Comparison of ENCODE assay signal across 9 cellular contexts in the genomic region with DNA sequence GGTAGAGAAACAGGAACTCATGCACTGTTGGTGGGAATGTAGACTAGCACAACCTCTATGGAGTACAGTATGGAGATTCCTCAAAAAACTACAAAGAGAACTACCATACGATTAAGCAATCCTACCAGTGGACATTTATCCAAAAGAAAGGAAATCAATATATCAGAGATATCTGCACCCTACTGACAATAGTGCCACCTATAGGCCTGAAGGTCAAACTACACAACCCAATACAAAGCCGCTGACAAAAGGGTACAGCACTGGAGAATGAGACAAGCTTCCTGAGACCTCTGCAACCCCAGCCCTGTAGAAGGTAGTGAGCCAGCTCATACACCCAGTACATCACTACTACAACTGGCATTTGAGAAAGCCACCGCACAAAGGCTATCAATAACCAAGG.
DNase-seq lines count a peak whose midpoint lies in the region; ATAC-seq and TF ChIP-seq lines count a peak whose summit lies in the region.
"Had no signal": no experiment of that assay in that cellular context is flagged by ENCODE, and none has a peak within 500 bp of the region (broad histone marks: within the 10 kb centered on the region; RNA-seq: fewer than 3 reads in every experiment).

No MANE protein-coding gene starts in this region.

- no peak overlapping the region for H3K4ac ChIP-seq in mesendoderm (ENCODE audit: low read depth, low read length)

- H3K27me3 ChIP-seq in DND-41 (ENCODE audit: insufficient read depth, low read length, poor library complexity) = no peaks in the 10 kb centered on the region
- no peaks in the 10 kb centered on the region for H3K27me3 ChIP-seq in mesendoderm (ENCODE audit: insufficient read depth, low read length, poor library complexity)
- H3K27me3 ChIP-seq in body of pancreas = no peaks in the 10 kb centered on the region

- ATAC-seq in DND-41 (ENCODE audit: insufficient read depth, low read depth) (no peak), HG03097 (IDR thresholded peaks at IDR 0.05; ENCODE audit: low FRiP score, unreplicated experiment) (no peak), body of pancreas (no peak)

- intact Hi-C loops in body of pancreas (cut with DNase I) = no loop called here

- no peak overlapping the region for H3K56ac ChIP-seq in mesendoderm (ENCODE audit: low read length)

- no peak overlapping the region for H3K27ac ChIP-seq in DND-41 (ENCODE audit: low read length)
- H3K27ac ChIP-seq in mesendoderm (ENCODE audit: low read depth, low read length) = no peak overlapping the region
- H3K27ac ChIP-seq in body of pancreas = no peak overlapping the region

- H4K8ac ChIP-seq in mesendoderm (ENCODE audit: low read depth, low read length) = no peak overlapping the region

- CTCF ChIA-PET in activated CD4-positive, alpha-beta memory T cell treated with anti-CD3 and anti-CD28 coated beads, Interleukin-2, amount 10 ng/mL, durations not matched to agents 7 days and 5 days (lab: Charles Lee) = interaction anchor here (0.8 to 1.2 kb wide), 3 partner anchors 10 to 29 kb away, joined by 3 read pairs; no protein-coding TSS in a partner anchor

- no peak overlapping the region for H3K18ac ChIP-seq in mesendoderm (ENCODE audit: low read length)

- no peak overlapping the region for H4K5ac ChIP-seq in mesendoderm (ENCODE audit: low read length)

- POLR2A ChIA-PET in activated CD4-positive, alpha-beta memory T cell treated with anti-CD3 and anti-CD28 coated beads, Interleukin-2, amount 10 ng/mL, durations not matched to agents 7 days and 5 days (lab: Charles Lee) = no interaction called here

- in situ Hi-C loops in astrocyte of the cerebellum (cut with HindIII; ENCODE audit: low sequenced_read_pairs) = no loop called here

- H3K27me3 Mint-ChIP-seq in activated CD4-positive, alpha-beta memory T cell treated with anti-CD3 and anti-CD28 coated beads, Interleukin-2, amount 10 ng/mL, durations not matched to agents 7 days and 5 days = peaks cover 16% of the 10 kb centered on the region

- H2BK120ac ChIP-seq in mesendoderm (ENCODE audit: low read depth, low read length) = no peak overlapping the region

- H3K79me1 ChIP-seq in mesendoderm (ENCODE audit: low read length) = no peaks in the 10 kb centered on the region

- TF ChIP-seq POLR2A in body of pancreas (IDR thresholded peaks at IDR 0.05) = no peak

- no peak overlapping the region for H2AFZ ChIP-seq in DND-41 (ENCODE audit: low read depth, low read length)

- TF ChIP-seq CTCF in DND-41 (IDR thresholded peaks at IDR 0.05; ENCODE audit: borderline replicate concordance, extremely low read depth, low read length, poor library complexity, severe bottlenecking) = peak; percentile 65
- TF ChIP-seq CTCF in HFF-Myc (IDR thresholded peaks at IDR 0.05; ENCODE audit: low read depth, low read length, missing control alignments) = peak; percentile 65
- TF ChIP-seq CTCF in astrocyte of the cerebellum (IDR thresholded peaks at IDR 0.05; ENCODE audit: low read depth, low read length, missing control alignments) = peak; percentile 53
- TF ChIP-seq CTCF in body of pancreas (IDR thresholded peaks at IDR 0.05) = no peak

- H3K4me3 Mint-ChIP-seq in activated CD4-positive, alpha-beta memory T cell treated with anti-CD3 and anti-CD28 coated beads, Interleukin-2, amount 10 ng/mL, durations not matched to agents 7 days and 5 days = no peak overlapping the region

- no peak overlapping the region for H3K4me2 ChIP-seq in DND-41 (ENCODE audit: insufficient read depth, low read length)
- no peak overlapping the region for H3K4me2 ChIP-seq in mesendoderm (ENCODE audit: low read length)

- no peak overlapping the region for H3K9ac ChIP-seq in DND-41 (ENCODE audit: low read depth, low read length)
- no peak overlapping the region for H3K9ac ChIP-seq in mesendoderm (ENCODE audit: low read length)

- H3K23ac ChIP-seq in mesendoderm (ENCODE audit: low read length) = no peak overlapping the region

- peaks cover 7% of the 10 kb centered on the region for H3K9me3 Mint-ChIP-seq in activated CD4-positive, alpha-beta memory T cell treated with anti-CD3 and anti-CD28 coated beads, Interleukin-2, amount 10 ng/mL, durations not matched to agents 7 days and 5 days

- no peak overlapping the region for H2AK5ac ChIP-seq in mesendoderm (ENCODE audit: low read length)

- no CpG with 5 or more reads among the region's 3 CpGs for WGBS in mesendoderm (ENCODE audit: extremely low coverage, insufficient coverage, low lambda C conversion rate)
- 78 to 87% methylated on average over 3 of the region's 3 CpGs for WGBS in body of pancreas, 2 donors

- no peaks in the 10 kb centered on the region for H3K4me1 ChIP-seq in DND-41 (ENCODE audit: insufficient read depth, low read length)
- H3K4me1 ChIP-seq in mesendoderm (ENCODE audit: control insufficient read depth, low read depth, low read length) = no peaks in the 10 kb centered on the region
- no peaks in the 10 kb centered on the region for H3K4me1 ChIP-seq in body of pancreas

- no peak overlapping the region for H3K27ac Mint-ChIP-seq in activated CD4-positive, alpha-beta memory T cell treated with anti-CD3 and anti-CD28 coated beads, Interleukin-2, amount 10 ng/mL, durations not matched to agents 7 days and 5 days

- no peaks in the 10 kb centered on the region for H4K20me1 ChIP-seq in DND-41 (ENCODE audit: insufficient read depth, low read length)

- H2BK15ac ChIP-seq in mesendoderm (replicated peaks; ENCODE audit: low read depth) = no peak overlapping the region

- DNase-seq in DND-41 (no peak), HFF-Myc (ENCODE audit: extremely low read depth, low read depth) (no peak), astrocyte of the cerebellum (ENCODE audit: low read depth) (no peak), mesendoderm (peak; percentile 60), body of pancreas (no peak)
- DNase-seq in activated CD4-positive, alpha-beta memory T cell treated with anti-CD3 and anti-CD28 coated beads, Interleukin-2, amount 10 ng/mL, durations not matched to agents 7 days and 5 days = no peak
- DNase-seq: effector CD4-positive, alpha-beta T cell; NK-92 treated with Interleukin-12 subunit alpha and Interleukin-12 subunit beta, amount 100 ng/mL, for 24 hours had no signal

- no peaks in the 10 kb centered on the region for H3K4me1 Mint-ChIP-seq in activated CD4-positive, alpha-beta memory T cell treated with anti-CD3 and anti-CD28 coated beads, Interleukin-2, amount 10 ng/mL, durations not matched to agents 7 days and 5 days

- H3K4me3 ChIP-seq in DND-41 (ENCODE audit: low read depth in 1 of 2, low read length in 2 of 2) = no peak overlapping the region
- H3K4me3 ChIP-seq in HFF-Myc (replicated peaks; ENCODE audit: low read depth, low read length) = no peak overlapping the region
- no peak overlapping the region for H3K4me3 ChIP-seq in astrocyte of the cerebellum (ENCODE audit: low read depth, low read length)
- H3K4me3 ChIP-seq in mesendoderm (ENCODE audit: low read length) = no peak overlapping the region
- no peak overlapping the region for H3K4me3 ChIP-seq in body of pancreas

- H3K79me2 ChIP-seq in DND-41 (ENCODE audit: insufficient read depth, low read length) (no peaks in the 10 kb centered on the region), mesendoderm (ENCODE audit: control insufficient read depth, insufficient read depth, low read length) (no peaks in the 10 kb centered on the region)

- no peaks in the 10 kb centered on the region for H3K36me3 Mint-ChIP-seq in activated CD4-positive, alpha-beta memory T cell treated with anti-CD3 and anti-CD28 coated beads, Interleukin-2, amount 10 ng/mL, durations not matched to agents 7 days and 5 days (ENCODE audit: low read depth)

- no peaks in the 10 kb centered on the region for H3K36me3 ChIP-seq in DND-41 (ENCODE audit: insufficient read depth, low read length)
- no peaks in the 10 kb centered on the region for H3K36me3 ChIP-seq in mesendoderm (ENCODE audit: control insufficient read depth, insufficient read depth, low read length)
- H3K36me3 ChIP-seq in body of pancreas (replicated peaks in 1 of 2; ENCODE audit: insufficient read depth in 1 of 2, low read depth in 2 of 2) = no peaks in the 10 kb centered on the region

- no peak overlapping the region for H2BK5ac ChIP-seq in mesendoderm (ENCODE audit: low read length)

- H3K9me3 ChIP-seq in DND-41 (ENCODE audit: insufficient read depth, low read length, severe bottlenecking) = no peaks in the 10 kb centered on the region
- no peaks in the 10 kb centered on the region for H3K9me3 ChIP-seq in body of pancreas

Comparison
In these comparisons a context has a peak if more than half of its experiments do, and no peak if none do; other contexts are left out.
1. CTCF ChIP-seq: peak in DND-41 (single experiment), HFF-Myc (single experiment) and astrocyte of the cerebellum (single experiment); none in body of pancreas (0 of 7).